8 cellular contexts compared by ENCODE assay signal in genomic region chr2:159497256-159497655, GRCh38.
DNase-seq lines count a peak whose midpoint lies in the region; ATAC-seq and TF ChIP-seq lines count a peak whose summit lies in the region.

No MANE protein-coding gene starts in this region.

- H3K9me3 ChIP-seq in right atrium auricular region = no peaks in the 10 kb centered on the region
- no peaks in the 10 kb centered on the region for H3K9me3 ChIP-seq in T-helper 17 cell (ENCODE audit: control insufficient read depth, low read length, poor library complexity, severe bottlenecking)
- no peaks in the 10 kb centered on the region for H3K9me3 ChIP-seq in skeletal muscle satellite cell (replicated peaks; ENCODE audit: low read length)

- H3K36me3 Mint-ChIP-seq in T-helper 17 cell (ENCODE audit: low read depth) = peaks cover 2% of the 10 kb centered on the region

- intact Hi-C loops in Right ventricle myocardium superior (cut with DNase I) = no loop called here

- ATAC-seq in Right ventricle myocardium superior (ENCODE audit: poor library complexity) (peak; percentile 84), T-helper 17 cell (peak; percentile 50), GM19463 (IDR thresholded peaks at IDR 0.05; ENCODE audit: unreplicated experiment) (no peak)

- peaks cover 9% of the 10 kb centered on the region for H3K4me1 Mint-ChIP-seq in T-helper 17 cell

- peak overlapping the region; percentile 31 for H3K4me2 ChIP-seq in skeletal muscle satellite cell (ENCODE audit: low read length)

- no peaks in the 10 kb centered on the region for H3K36me3 ChIP-seq in right atrium auricular region
- H3K36me3 ChIP-seq in skeletal muscle satellite cell (ENCODE audit: insufficient read depth, low read length) = no peaks in the 10 kb centered on the region

- DNase-seq in Right ventricle myocardium superior = no peak
- DNase-seq in right atrium auricular region (ENCODE audit: low spot score) = no peak
- no peak for DNase-seq in T-helper 17 cell
- peak; percentile 81 for DNase-seq in glomerular visceral epithelial cell (ENCODE audit: extremely low spot score)
- no peak for DNase-seq in NCI-H524 treated with DMSO at 0.1 percent for 48 hours (lab: John Stamatoyannopoulos, UW)
- no peak for DNase-seq in NCI-H1048 (lab: John Stamatoyannopoulos, UW)

- no peak overlapping the region for H3K4me3 Mint-ChIP-seq in T-helper 17 cell

- H3K27me3 ChIP-seq in right atrium auricular region (no peaks in the 10 kb centered on the region), skeletal muscle satellite cell (ENCODE audit: control insufficient read depth, insufficient read depth, low read length) (no peaks in the 10 kb centered on the region)

- no peak overlapping the region for H3K9ac ChIP-seq in skeletal muscle satellite cell (ENCODE audit: low read depth, low read length)

- H3K27me3 Mint-ChIP-seq in T-helper 17 cell = no peaks in the 10 kb centered on the region

- H3K4me3 ChIP-seq in right atrium auricular region = no peak overlapping the region
- no peak overlapping the region for H3K4me3 ChIP-seq in skeletal muscle satellite cell (ENCODE audit: low read length)

- TF ChIP-seq CTCF in right atrium auricular region (IDR thresholded peaks at IDR 0.05) = no peak

- H3K4me1 ChIP-seq in right atrium auricular region (no peaks in the 10 kb centered on the region), skeletal muscle satellite cell (ENCODE audit: control insufficient read depth, insufficient read depth, low read length) (peaks cover 14% of the 10 kb centered on the region)

- peak overlapping the region; percentile 22 for H3K27ac Mint-ChIP-seq in T-helper 17 cell

- peak overlapping the region in 1 of 2 donors; percentile 58 for H3K27ac ChIP-seq in right atrium auricular region
